In the genomic region with DNA sequence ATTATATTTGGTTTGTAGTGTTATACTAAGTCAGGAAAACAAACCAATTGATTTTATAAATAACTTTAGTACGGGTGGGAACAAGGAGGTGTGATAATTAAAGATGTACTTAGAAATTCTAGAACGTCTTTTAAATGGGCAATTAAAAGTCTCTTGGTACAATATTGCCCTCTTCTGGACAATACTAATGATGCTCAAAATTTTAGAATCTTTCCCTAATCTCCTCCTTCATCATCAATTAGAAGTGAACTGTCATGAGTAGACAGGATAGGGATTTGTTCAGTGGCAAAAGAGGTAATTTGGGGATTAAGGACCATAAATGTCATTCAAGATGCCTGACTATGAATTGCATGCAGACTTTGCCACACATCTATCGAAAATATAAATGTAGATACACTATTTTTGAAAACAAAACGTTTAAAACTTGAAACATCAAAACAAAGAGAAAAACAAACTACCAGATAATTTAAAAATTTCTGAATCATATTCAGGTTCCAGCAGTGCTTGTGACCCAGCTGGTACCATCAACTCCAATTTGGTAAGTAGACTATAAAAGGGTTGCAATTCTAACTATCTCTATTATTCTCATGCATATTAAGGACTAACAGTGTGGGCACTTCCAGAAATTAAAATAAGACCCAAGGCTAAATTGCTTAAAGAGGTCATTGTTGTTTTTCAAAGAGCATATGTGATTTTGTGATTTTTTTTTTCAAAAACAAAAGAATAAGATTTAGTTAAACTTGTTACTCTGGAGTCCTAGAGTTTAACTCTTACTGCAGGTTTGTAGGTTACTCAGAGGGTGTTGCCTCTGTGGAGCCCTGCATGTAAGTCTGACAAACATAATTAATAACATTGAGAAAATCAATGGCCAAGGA, we compare ENCODE assay signal across 9 cellular contexts.
DNase-seq lines count a peak whose midpoint lies in the region; ATAC-seq and TF ChIP-seq lines count a peak whose summit lies in the region.
"Had no signal": no experiment of that assay in that cellular context is flagged by ENCODE, and none has a peak within 500 bp of the region (broad histone marks: within the 10 kb centered on the region; RNA-seq: fewer than 3 reads in every experiment).

No MANE protein-coding gene starts in this region.

- no peaks in the 10 kb centered on the region for H3K36me3 Mint-ChIP-seq in WTC11

- no peaks in the 10 kb centered on the region for H3K9me3 Mint-ChIP-seq in WTC11
- H3K9me3 Mint-ChIP-seq: activated B cell treated with CpG ODN at 0.5 μM for 24 hours had no signal

- ATAC-seq in WTC11 (peak; percentile 29; the same call in 1 of the 2 replicates), left colon (peak; percentile 26), GM19351 (IDR thresholded peaks at IDR 0.05; ENCODE audit: unreplicated experiment) (no peak)

- peak; percentile 32 for DNase-seq in GM10248 (ENCODE audit: extremely low spot score)
- peak; percentile 6 to 78 (median 19) for DNase-seq in NCI-H1417 (lab: John Stamatoyannopoulos, UW)
- no peak for DNase-seq in WTC11 (ENCODE audit: low spot score)
- no peak for DNase-seq in left colon
- DNase-seq in H4 (ENCODE audit: low spot score): no peak
- DNase-seq in activated CD4-positive, CD25-positive, alpha-beta regulatory T cell (lab: John Stamatoyannopoulos, UW): no peak
- DNase-seq in T-helper 9 cell: no peak
- DNase-seq: activated B cell treated with CpG ODN at 0.5 μM for 24 hours had no signal

- peaks cover 2% of the 10 kb centered on the region; the same call in 1 of the 2 replicates for H3K27me3 Mint-ChIP-seq in WTC11 (ENCODE audit: low read depth)
- H3K27me3 Mint-ChIP-seq: activated B cell treated with CpG ODN at 0.5 μM for 24 hours had no signal

- peak overlapping the region; percentile 18; the same call in 1 of the 2 replicates for H3K4me3 Mint-ChIP-seq in WTC11
- H3K4me3 Mint-ChIP-seq: activated B cell treated with CpG ODN at 0.5 μM for 24 hours had no signal

- intact Hi-C loops in left colon (cut with DNase I, micrococcal nuclease): loop anchor here in 1 of 2 donors (5.0 to 10.0 kb wide), 2 partner anchors 191 to 302 kb away; no protein-coding TSS in a partner anchor

- TF ChIP-seq CTCF in GM10248 (IDR thresholded peaks at IDR 0.05; ENCODE audit: control extremely low read depth, extremely low read depth, low read depth, missing control alignments): peak; percentile 41
- no peak for TF ChIP-seq CTCF in WTC11 (IDR thresholded peaks at IDR 0.05)

- POLR2A ChIA-PET in GM10248 (lab: Yijun Ruan, JAX): no interaction called here
- POLR2A ChIA-PET in WTC11 (lab: Charles Lee): no interaction called here

- CTCF ChIA-PET in GM10248 (lab: Yijun Ruan, JAX) (interaction anchor here (0.8 to 2.7 kb wide), 7 partner anchors 8 to 190 kb away, joined by 3 to 13 read pairs (median 4); no protein-coding TSS in a partner anchor), WTC11 (lab: Charles Lee) (interaction anchor here (0.6 to 1.3 kb wide), 3 partner anchors 106 to 191 kb away, joined by 3 to 5 read pairs (median 4); no protein-coding TSS in a partner anchor)

- H3K4me1 Mint-ChIP-seq in WTC11: peaks cover 49% of the 10 kb centered on the region

- H3K27ac Mint-ChIP-seq in WTC11: peak overlapping the region; percentile 67; the same call in 1 of the 2 replicates
- H3K27ac Mint-ChIP-seq: activated B cell treated with CpG ODN at 0.5 μM for 24 hours had no signal

TF ChIP-seq in WTC11, 78 proteins besides CTCF, POLR2A, EP300 and RAD21:
- TF ChIP-seq, protein P1, sequence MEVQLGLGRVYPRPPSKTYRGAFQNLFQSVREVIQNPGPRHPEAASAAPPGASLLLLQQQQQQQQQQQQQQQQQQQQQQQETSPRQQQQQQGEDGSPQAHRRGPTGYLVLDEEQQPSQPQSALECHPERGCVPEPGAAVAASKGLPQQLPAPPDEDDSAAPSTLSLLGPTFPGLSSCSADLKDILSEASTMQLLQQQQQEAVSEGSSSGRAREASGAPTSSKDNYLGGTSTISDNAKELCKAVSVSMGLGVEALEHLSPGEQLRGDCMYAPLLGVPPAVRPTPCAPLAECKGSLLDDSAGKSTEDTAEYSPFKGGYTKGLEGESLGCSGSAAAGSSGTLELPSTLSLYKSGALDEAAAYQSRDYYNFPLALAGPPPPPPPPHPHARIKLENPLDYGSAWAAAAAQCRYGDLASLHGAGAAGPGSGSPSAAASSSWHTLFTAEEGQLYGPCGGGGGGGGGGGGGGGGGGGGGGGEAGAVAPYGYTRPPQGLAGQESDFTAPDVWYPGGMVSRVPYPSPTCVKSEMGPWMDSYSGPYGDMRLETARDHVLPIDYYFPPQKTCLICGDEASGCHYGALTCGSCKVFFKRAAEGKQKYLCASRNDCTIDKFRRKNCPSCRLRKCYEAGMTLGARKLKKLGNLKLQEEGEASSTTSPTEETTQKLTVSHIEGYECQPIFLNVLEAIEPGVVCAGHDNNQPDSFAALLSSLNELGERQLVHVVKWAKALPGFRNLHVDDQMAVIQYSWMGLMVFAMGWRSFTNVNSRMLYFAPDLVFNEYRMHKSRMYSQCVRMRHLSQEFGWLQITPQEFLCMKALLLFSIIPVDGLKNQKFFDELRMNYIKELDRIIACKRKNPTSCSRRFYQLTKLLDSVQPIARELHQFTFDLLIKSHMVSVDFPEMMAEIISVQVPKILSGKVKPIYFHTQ (CRISPR knock-in tag; IDR thresholded peaks at IDR 0.05): no peak
- TF ChIP-seq, protein P2, sequence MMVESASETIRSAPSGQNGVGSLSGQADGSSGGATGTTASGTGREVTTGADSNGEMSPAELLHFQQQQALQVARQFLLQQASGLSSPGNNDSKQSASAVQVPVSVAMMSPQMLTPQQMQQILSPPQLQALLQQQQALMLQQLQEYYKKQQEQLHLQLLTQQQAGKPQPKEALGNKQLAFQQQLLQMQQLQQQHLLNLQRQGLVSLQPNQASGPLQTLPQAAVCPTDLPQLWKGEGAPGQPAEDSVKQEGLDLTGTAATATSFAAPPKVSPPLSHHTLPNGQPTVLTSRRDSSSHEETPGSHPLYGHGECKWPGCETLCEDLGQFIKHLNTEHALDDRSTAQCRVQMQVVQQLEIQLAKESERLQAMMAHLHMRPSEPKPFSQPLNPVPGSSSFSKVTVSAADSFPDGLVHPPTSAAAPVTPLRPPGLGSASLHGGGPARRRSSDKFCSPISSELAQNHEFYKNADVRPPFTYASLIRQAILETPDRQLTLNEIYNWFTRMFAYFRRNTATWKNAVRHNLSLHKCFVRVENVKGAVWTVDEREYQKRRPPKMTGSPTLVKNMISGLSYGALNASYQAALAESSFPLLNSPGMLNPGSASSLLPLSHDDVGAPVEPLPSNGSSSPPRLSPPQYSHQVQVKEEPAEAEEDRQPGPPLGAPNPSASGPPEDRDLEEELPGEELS (CRISPR knock-in tag; IDR thresholded peaks at IDR 0.05): no peak
- no peak for TF ChIP-seq CREM (CRISPR knock-in tag; IDR thresholded peaks at IDR 0.05)
- no peak for TF ChIP-seq TCF7 (CRISPR knock-in tag; IDR thresholded peaks at IDR 0.05; ENCODE audit: low read depth)
- TF ChIP-seq, protein P3, sequence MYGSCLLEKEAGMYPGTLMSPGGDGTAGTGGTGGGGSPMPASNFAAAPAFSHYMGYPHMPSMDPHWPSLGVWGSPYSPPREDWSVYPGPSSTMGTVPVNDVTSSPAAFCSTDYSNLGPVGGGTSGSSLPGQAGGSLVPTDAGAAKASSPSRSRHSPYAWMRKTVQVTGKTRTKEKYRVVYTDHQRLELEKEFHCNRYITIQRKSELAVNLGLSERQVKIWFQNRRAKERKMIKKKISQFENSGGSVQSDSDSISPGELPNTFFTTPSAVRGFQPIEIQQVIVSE (CRISPR knock-in tag; IDR thresholded peaks at IDR 0.05; ENCODE audit: borderline replicate concordance): no peak
- TF ChIP-seq, protein P4, sequence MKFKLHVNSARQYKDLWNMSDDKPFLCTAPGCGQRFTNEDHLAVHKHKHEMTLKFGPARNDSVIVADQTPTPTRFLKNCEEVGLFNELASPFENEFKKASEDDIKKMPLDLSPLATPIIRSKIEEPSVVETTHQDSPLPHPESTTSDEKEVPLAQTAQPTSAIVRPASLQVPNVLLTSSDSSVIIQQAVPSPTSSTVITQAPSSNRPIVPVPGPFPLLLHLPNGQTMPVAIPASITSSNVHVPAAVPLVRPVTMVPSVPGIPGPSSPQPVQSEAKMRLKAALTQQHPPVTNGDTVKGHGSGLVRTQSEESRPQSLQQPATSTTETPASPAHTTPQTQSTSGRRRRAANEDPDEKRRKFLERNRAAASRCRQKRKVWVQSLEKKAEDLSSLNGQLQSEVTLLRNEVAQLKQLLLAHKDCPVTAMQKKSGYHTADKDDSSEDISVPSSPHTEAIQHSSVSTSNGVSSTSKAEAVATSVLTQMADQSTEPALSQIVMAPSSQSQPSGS (CRISPR knock-in tag; IDR thresholded peaks at IDR 0.05; ENCODE audit: borderline replicate concordance, low read depth): no peak
- no peak for TF ChIP-seq JUN (CRISPR knock-in tag; IDR thresholded peaks at IDR 0.05)
- no peak for TF ChIP-seq IRF2 (CRISPR knock-in tag; IDR thresholded peaks at IDR 0.05; ENCODE audit: borderline replicate concordance, low read depth)
- TF ChIP-seq, protein P5, sequence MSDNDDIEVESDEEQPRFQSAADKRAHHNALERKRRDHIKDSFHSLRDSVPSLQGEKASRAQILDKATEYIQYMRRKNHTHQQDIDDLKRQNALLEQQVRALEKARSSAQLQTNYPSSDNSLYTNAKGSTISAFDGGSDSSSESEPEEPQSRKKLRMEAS (CRISPR knock-in tag; IDR thresholded peaks at IDR 0.05): no peak
- no peak for TF ChIP-seq EMX1 (CRISPR knock-in tag; IDR thresholded peaks at IDR 0.05)

Comparison
In these comparisons a context has a peak if more than half of its experiments do, and no peak if none do; other contexts are left out.
1. DNase-seq: peak in GM10248 (single experiment) and NCI-H1417 (3 of 3); none in WTC11 (single experiment), left colon (0 of 2), H4 (single experiment), activated CD4-positive, CD25-positive, alpha-beta regulatory T cell (0 of 4) and T-helper 9 cell (single experiment).